1 cellular context compared by ENCODE assay signal in genomic region chr19:1067341-1068103, GRCh38.
TF ChIP-seq lines count a peak whose summit lies in the region.

No MANE protein-coding gene starts in this region.

TF ChIP-seq in K562, 482 proteins besides CTCF, POLR2A, EP300 and RAD21:
- TF ChIP-seq ZNF280A (IDR thresholded peaks at IDR 0.05; ENCODE audit: low read depth, partially characterized antibody) (no peak), ZBTB7A (IDR thresholded peaks at IDR 0.05; ENCODE audit: borderline replicate concordance, control insufficient read depth, low read depth, low read length) (peak; percentile 77), ZNF644 (tag; IDR thresholded peaks at IDR 0.05; ENCODE audit: low read depth) (no peak), L3MBTL2 (IDR thresholded peaks at IDR 0.05) (0 out of 2 replicates have a peak, but pooled peaks have one; percentile 8), RBM22 (IDR thresholded peaks at IDR 0.05; ENCODE audit: low read depth, low read length, poor library complexity, severe bottlenecking) (peak; percentile 36), ETV1 (tag; conservative IDR thresholded peaks at IDR 0.05; ENCODE audit: low read depth) (no peak), ATF1 (CRISPR knock-in tag; IDR thresholded peaks at IDR 0.05) (no peak), ATF1 (tag; IDR thresholded peaks at IDR 0.05) (0 out of 2 replicates have a peak, but pooled peaks have one; percentile 29), MNT (conservative IDR thresholded peaks at IDR 0.05) (0 out of 4 replicates have a peak, but pooled peaks of 1 of the 2 experiments have one; percentile 11), ETS1 (conservative IDR thresholded peaks at IDR 0.05; ENCODE audit: control insufficient read depth, low read depth, low read length) (peak; percentile 23; the same call in 1 of the 2 replicates), MAZ (CRISPR knock-in tag; conservative IDR thresholded peaks at IDR 0.05 in 1 of 2, IDR thresholded peaks at IDR 0.05 in 1 of 2) (peak in 1 of 2 experiments; percentile 50; a peak in 1 of 4 replicates), VEZF1 (CRISPR knock-in tag; IDR thresholded peaks at IDR 0.05) (0 out of 2 replicates have a peak, but pooled peaks have one; percentile 23), POLR2G (IDR thresholded peaks at IDR 0.05; ENCODE audit: low read depth, low read length) (0 out of 2 replicates have a peak, but pooled peaks have one; percentile 4), RBFOX2 (IDR thresholded peaks at IDR 0.05; ENCODE audit: low read depth, low read length) (peak; percentile 19; the same call in 1 of the 2 replicates), E2F6 (IDR thresholded peaks at IDR 0.05; ENCODE audit: borderline replicate concordance in 1 of 2, extremely low read depth in 1 of 2, insufficient read depth in 1 of 2, insufficient read length in 1 of 2, low read depth in 1 of 2, low read length in 1 of 2, poor library complexity in 1 of 2, severe bottlenecking in 1 of 2) (peak in 1 of 2 experiments; percentile 9), POU5F1 (IDR thresholded peaks at IDR 0.05; ENCODE audit: borderline replicate concordance, low read depth, low read length, partially characterized antibody) (no peak)
- TF ChIP-seq, protein P1, sequence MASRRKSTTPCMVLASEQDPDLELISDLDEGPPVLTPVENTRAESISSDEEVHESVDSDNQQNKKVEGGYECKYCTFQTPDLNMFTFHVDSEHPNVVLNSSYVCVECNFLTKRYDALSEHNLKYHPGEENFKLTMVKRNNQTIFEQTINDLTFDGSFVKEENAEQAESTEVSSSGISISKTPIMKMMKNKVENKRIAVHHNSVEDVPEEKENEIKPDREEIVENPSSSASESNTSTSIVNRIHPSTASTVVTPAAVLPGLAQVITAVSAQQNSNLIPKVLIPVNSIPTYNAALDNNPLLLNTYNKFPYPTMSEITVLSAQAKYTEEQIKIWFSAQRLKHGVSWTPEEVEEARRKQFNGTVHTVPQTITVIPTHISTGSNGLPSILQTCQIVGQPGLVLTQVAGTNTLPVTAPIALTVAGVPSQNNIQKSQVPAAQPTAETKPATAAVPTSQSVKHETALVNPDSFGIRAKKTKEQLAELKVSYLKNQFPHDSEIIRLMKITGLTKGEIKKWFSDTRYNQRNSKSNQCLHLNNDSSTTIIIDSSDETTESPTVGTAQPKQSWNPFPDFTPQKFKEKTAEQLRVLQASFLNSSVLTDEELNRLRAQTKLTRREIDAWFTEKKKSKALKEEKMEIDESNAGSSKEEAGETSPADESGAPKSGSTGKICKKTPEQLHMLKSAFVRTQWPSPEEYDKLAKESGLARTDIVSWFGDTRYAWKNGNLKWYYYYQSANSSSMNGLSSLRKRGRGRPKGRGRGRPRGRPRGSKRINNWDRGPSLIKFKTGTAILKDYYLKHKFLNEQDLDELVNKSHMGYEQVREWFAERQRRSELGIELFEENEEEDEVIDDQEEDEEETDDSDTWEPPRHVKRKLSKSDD (conservative IDR thresholded peaks at IDR 0.05; ENCODE audit: low read length): no peak
- TF ChIP-seq, protein P2, sequence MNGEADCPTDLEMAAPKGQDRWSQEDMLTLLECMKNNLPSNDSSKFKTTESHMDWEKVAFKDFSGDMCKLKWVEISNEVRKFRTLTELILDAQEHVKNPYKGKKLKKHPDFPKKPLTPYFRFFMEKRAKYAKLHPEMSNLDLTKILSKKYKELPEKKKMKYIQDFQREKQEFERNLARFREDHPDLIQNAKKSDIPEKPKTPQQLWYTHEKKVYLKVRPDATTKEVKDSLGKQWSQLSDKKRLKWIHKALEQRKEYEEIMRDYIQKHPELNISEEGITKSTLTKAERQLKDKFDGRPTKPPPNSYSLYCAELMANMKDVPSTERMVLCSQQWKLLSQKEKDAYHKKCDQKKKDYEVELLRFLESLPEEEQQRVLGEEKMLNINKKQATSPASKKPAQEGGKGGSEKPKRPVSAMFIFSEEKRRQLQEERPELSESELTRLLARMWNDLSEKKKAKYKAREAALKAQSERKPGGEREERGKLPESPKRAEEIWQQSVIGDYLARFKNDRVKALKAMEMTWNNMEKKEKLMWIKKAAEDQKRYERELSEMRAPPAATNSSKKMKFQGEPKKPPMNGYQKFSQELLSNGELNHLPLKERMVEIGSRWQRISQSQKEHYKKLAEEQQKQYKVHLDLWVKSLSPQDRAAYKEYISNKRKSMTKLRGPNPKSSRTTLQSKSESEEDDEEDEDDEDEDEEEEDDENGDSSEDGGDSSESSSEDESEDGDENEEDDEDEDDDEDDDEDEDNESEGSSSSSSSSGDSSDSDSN (IDR thresholded peaks at IDR 0.05; ENCODE audit: borderline replicate concordance in 1 of 2, low read depth in 2 of 2, low read length in 2 of 2): 0 out of 4 replicates have a peak, but pooled peaks of 1 of the 2 experiments have one; percentile 49
TF ChIP-seq in K562: peak in this region for 12.
